Comparison of ENCODE assay signal across 29 cellular contexts in the genomic region with DNA sequence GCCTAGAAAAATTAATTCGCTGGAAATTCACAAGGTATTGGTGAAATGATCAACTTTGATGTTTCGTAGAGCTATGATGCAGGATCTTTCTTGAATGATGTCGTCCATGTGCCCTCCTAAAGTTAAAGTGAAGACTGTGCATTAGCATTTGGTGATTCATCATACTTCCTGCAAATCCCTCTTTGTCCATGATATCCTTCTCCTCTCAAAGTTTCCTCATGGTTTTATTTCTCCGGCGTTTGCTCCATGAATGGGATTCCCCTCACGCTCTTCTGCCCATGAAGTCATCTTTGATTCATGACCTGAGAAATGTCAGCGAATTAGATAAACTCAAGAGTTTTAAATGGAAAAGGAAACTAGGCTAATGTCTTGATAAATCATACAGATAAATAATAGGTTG.
"Had no signal": no experiment of that assay in that cellular context is flagged by ENCODE, and none has a peak within 500 bp of the region (broad histone marks: within the 10 kb centered on the region; RNA-seq: fewer than 3 reads in every experiment).

No MANE protein-coding gene starts in this region.

- H3K4me1 Mint-ChIP-seq: activated CD4-positive, alpha-beta T cell treated with anti-CD3 and anti-CD28 coated beads for 36 hours; activated CD8-positive, alpha-beta memory T cell treated with anti-CD3 and anti-CD28 coated beads, Interleukin-2, amount 10 ng/mL, durations not matched to agents 7 days and 5 days; naive B cell had no signal

- H3K36me3 Mint-ChIP-seq: activated CD8-positive, alpha-beta memory T cell treated with anti-CD3 and anti-CD28 coated beads, Interleukin-2, amount 10 ng/mL, durations not matched to agents 7 days and 5 days; activated naive CD4-positive, alpha-beta T cell treated with anti-CD3 and anti-CD28 coated beads, Interleukin-2, amount 50 U/mL, for 72 hours; mesothelial cell of epicardium; naive B cell had no signal

- ATAC-seq: activated CD4-positive, alpha-beta T cell treated with anti-CD3 and anti-CD28 coated beads for 36 hours; activated CD8-positive, alpha-beta memory T cell treated with anti-CD3 and anti-CD28 coated beads, Interleukin-2, amount 10 ng/mL, durations not matched to agents 7 days and 5 days; activated CD8-positive, alpha-beta T cell treated with anti-CD3 and anti-CD28 coated beads, Interleukin-2, amount 10 ng/mL, durations not matched to agents 7 days and 5 days; activated naive CD4-positive, alpha-beta T cell treated with anti-CD3 and anti-CD28 coated beads, Interleukin-2, amount 50 U/mL, for 72 hours; esophagus mucosa; left colon; right lobe of liver had no signal

- H3K4me3 Mint-ChIP-seq: activated CD4-positive, alpha-beta T cell treated with anti-CD3 and anti-CD28 coated beads for 36 hours; activated CD8-positive, alpha-beta memory T cell treated with anti-CD3 and anti-CD28 coated beads, Interleukin-2, amount 10 ng/mL, durations not matched to agents 7 days and 5 days; activated CD8-positive, alpha-beta T cell treated with anti-CD3 and anti-CD28 coated beads, Interleukin-2, amount 10 ng/mL, durations not matched to agents 7 days and 5 days; mesothelial cell of epicardium; naive B cell; nephron progenitor cell; stimulated activated naive CD8-positive, alpha-beta T cell treated with anti-CD3 and anti-CD28 coated beads, Interleukin-15, Interleukin-2, amounts not matched to agents 100 ng/mL and 50 ng/mL, for 24 hours; T-helper 2 cell treated with Interferon-gamma antibody and Interleukin-4, amounts not matched to agents 5 μg/mL and 100 μg/mL, for 36 hours had no signal

- FAIRE-seq: urothelium cell line had no signal

- H3K27ac Mint-ChIP-seq: activated CD4-positive, alpha-beta T cell treated with anti-CD3 and anti-CD28 coated beads for 36 hours; activated CD8-positive, alpha-beta memory T cell treated with anti-CD3 and anti-CD28 coated beads, Interleukin-2, amount 10 ng/mL, durations not matched to agents 7 days and 5 days; activated CD8-positive, alpha-beta T cell treated with anti-CD3 and anti-CD28 coated beads, Interleukin-2, amount 10 ng/mL, durations not matched to agents 7 days and 5 days; activated naive CD4-positive, alpha-beta T cell treated with anti-CD3 and anti-CD28 coated beads, Interleukin-2, amount 50 U/mL, for 72 hours; mesothelial cell of epicardium; naive B cell; nephron progenitor cell; stimulated activated naive CD8-positive, alpha-beta T cell treated with anti-CD3 and anti-CD28 coated beads, Interleukin-15, Interleukin-2, amounts not matched to agents 100 ng/mL and 50 ng/mL, for 24 hours; T-helper 2 cell treated with Interferon-gamma antibody and Interleukin-4, amounts not matched to agents 5 μg/mL and 100 μg/mL, for 36 hours had no signal

- H3K36me3 ChIP-seq: cardiac muscle cell, colonic mucosa, neutrophil, right lobe of liver, thoracic aorta had no signal

- DNase-seq: activated CD4-positive, alpha-beta T cell treated with anti-CD3 and anti-CD28 coated beads for 36 hours; activated CD4-positive, CD25-positive, alpha-beta regulatory T cell; activated CD8-positive, alpha-beta memory T cell treated with anti-CD3 and anti-CD28 coated beads, Interleukin-2, amount 10 ng/mL, durations not matched to agents 7 days and 5 days; activated CD8-positive, alpha-beta T cell treated with anti-CD3 and anti-CD28 coated beads, Interleukin-2, amount 10 ng/mL, durations not matched to agents 7 days and 5 days; activated naive CD4-positive, alpha-beta T cell; activated T-cell treated with anti-CD3 and anti-CD28 coated beads, Interleukin-2, amount 50 U/mL, for 48 hours; cerebellar nuclear complex; colonic mucosa; effector CD8-positive, alpha-beta T cell; foreskin fibroblast; islet precursor cell; left colon; mammary epithelial cell; naive B cell; nephron progenitor cell; right lobe of liver; stimulated activated CD4-positive, alpha-beta T cell treated with anti-CD3 and anti-CD28 coated beads, Interleukin-12 subunit alpha, Interleukin-12 subunit beta, amount 100 ng/mL, for 4 hours; stimulated activated CD4-positive, alpha-beta T cell treated with anti-CD3 and anti-CD28 coated beads, Interleukin-4, amount 100 ng/mL, for 1 hour; trophoblast cell had no signal

- H3K4me3 ChIP-seq: cardiac muscle cell, colonic mucosa, right lobe of liver, skin epidermis, thoracic aorta had no signal

- H3K27me3 ChIP-seq: cardiac muscle cell, colonic mucosa, neutrophil, right lobe of liver had no signal

- H3K9me3 Mint-ChIP-seq: mesothelial cell of epicardium, naive B cell, nephron progenitor cell had no signal
